In the genomic region with DNA sequence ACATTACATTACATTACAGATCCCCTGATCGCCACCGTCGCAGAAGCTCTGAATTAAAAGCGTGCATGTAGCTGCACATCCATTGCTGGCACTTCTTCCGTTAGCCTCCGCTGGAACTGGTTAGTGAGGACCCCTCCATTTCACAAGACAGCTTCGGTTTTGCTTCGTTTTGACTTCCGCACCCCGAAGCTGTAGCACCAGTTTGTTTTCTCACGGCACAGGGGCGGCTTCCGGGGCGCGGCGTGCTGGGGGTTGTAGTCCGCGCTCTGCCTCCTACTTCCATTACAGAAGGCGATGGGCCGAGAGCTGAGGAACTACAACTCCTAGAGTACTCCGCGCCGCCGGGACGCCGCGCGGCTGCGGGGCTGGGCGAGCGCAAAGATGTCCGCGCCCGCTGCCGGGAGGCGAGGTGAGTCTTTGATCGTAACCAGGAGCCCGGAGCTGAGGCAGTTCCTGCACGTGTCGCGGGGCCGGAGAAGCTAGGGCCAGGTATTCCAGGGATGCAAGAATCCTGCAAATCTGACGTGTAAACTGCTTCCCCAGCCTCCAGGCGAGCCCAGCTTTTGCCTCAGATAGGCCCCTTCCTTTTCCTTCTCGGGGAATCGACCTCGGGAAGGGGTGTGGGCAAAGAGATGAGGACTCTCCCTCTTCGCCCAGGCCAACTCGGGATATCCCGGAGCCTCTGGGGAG, we compare ENCODE assay signal across 8 cellular contexts. TPM values are rescaled to one million over a fixed set of nuclear protein-coding genes. Genes with fewer than 3 reads are reported as not detected.
DNase-seq lines count a peak whose midpoint lies in the region; ATAC-seq and TF ChIP-seq lines count a peak whose summit lies in the region.

A gene (plus strand): TSS at position 352 of the 690 bp plus-strand sequence. CDS start 387 bp downstream, outside the sequence.

- no peaks in the 10 kb centered on the region for H3K9me3 ChIP-seq in CD4-positive, alpha-beta T cell (ENCODE audit: control insufficient read depth, low read length)

- peaks cover 49% of the 10 kb centered on the region for H3K36me3 Mint-ChIP-seq in CD4-positive, alpha-beta T cell (ENCODE audit: low read depth)

- intact Hi-C loops in CD4-positive, alpha-beta T cell (cut with DNase I, micrococcal nuclease) = loop anchor here (1.0 to 5.0 kb wide), 9 partner anchors 73 to 1000 kb away; a partner anchor contains a TSS

- DNase-seq in CD4-positive, alpha-beta T cell = peak; percentile 91 to 94 (median 93)
- DNase-seq in HL-60 (ENCODE audit: low read depth in 1 of 2, low spot score in 1 of 2) (peak; percentile 90 to 98), NK-92 (lab: John Stamatoyannopoulos, UW; ENCODE audit: unreplicated experiment) (peak; percentile 75), lung microvascular endothelial cell (ENCODE audit: low read depth in 2 of 2) (peak; percentile 90 to 95)
- DNase-seq in activated CD8-positive, alpha-beta memory T cell treated with anti-CD3 and anti-CD28 coated beads for 24 hours = peak; percentile 95
- DNase-seq in effector CD8-positive, alpha-beta T cell (lab: John Stamatoyannopoulos, UW) = peak; percentile 89
- DNase-seq in stimulated activated CD4-positive, alpha-beta T cell treated with anti-CD3 and anti-CD28 coated beads, TNF-alpha, amount 100 ng/mL, for 48 hours (ENCODE audit: low read depth in 3 of 3) = peak; percentile 88 to 94 (median 92)

- no peaks in the 10 kb centered on the region for H3K27me3 Mint-ChIP-seq in CD4-positive, alpha-beta T cell

- H3K27me3 ChIP-seq in CD4-positive, alpha-beta T cell (ENCODE audit: control insufficient read depth, insufficient read depth, low read length) = no peaks in the 10 kb centered on the region
- H3K27me3 ChIP-seq in HL-60 (ENCODE audit: insufficient read depth, poor library complexity, severe bottlenecking) = no peaks in the 10 kb centered on the region

- POLR2A ChIA-PET in CD4-positive, alpha-beta T cell (lab: Charles Lee) = interaction anchor here (0.6 to 2.7 kb wide), 22 partner anchors 11 to 992 kb away, joined by 3 to 29 read pairs (median 6); a partner anchor contains a TSS

- H3K4me3 ChIP-seq in HL-60 (replicated peaks; ENCODE audit: insufficient read depth, low read length) = peak within 1 kb of the TSS; percentile 81

- H3K4me1 Mint-ChIP-seq in CD4-positive, alpha-beta T cell (ENCODE audit: low read depth) = peaks cover 62% of the 10 kb centered on the region

- peak; percentile 98 for ATAC-seq in CD4-positive, alpha-beta T cell (ENCODE audit: poor library complexity)
- ATAC-seq in GM19452 (IDR thresholded peaks at IDR 0.05; ENCODE audit: unreplicated experiment) = peak; percentile 93

- H3K27ac Mint-ChIP-seq in CD4-positive, alpha-beta T cell = peak within 1 kb of the TSS; percentile 94

- H3K4me3 Mint-ChIP-seq in CD4-positive, alpha-beta T cell = peak within 1 kb of the TSS; percentile 94

- TF ChIP-seq CTCF in CD4-positive, alpha-beta T cell (IDR thresholded peaks at IDR 0.05) = no peak
- TF ChIP-seq CTCF in HL-60 (IDR thresholded peaks at IDR 0.05; ENCODE audit: insufficient read depth, low read length) = no peak

- no peaks in the 10 kb centered on the region for H3K9me3 Mint-ChIP-seq in CD4-positive, alpha-beta T cell

- peak within 1 kb of the TSS; percentile 62 for H3K27ac ChIP-seq in CD4-positive, alpha-beta T cell (ENCODE audit: low read depth, low read length)
- peak within 1 kb of the TSS; percentile 88 for H3K27ac ChIP-seq in HL-60 (replicated peaks)

- CTCF ChIA-PET in CD4-positive, alpha-beta T cell (lab: Charles Lee) = interaction anchor here (1.0 to 5.0 kb wide), 3 partner anchors 74 to 906 kb away, joined by 3 to 50 read pairs (median 6); no protein-coding TSS in a partner anchor

RNA-seq across cellular contexts. Expression of the gene that starts here (rescaled TPM):
- total RNA-seq in CD4-positive, alpha-beta T cell = 10 to 100 TPM; 19.6 to 20.8 TPM
- 8.5 and 13.3 TPM in 2 replicates for total RNA-seq in lung microvascular endothelial cell

Comparison
In these comparisons a context has a peak if more than half of its experiments do, and no peak if none do; other contexts are left out.
1. Peak in every context shown above with its lines: DNase-seq, ATAC-seq, H3K4me3 ChIP-seq and H3K27ac ChIP-seq.